15 cellular contexts compared by ENCODE assay signal in genomic region chr1:213061263-213061662, GRCh38. TPM values are rescaled to one million over a fixed set of nuclear protein-coding genes. Genes with fewer than 3 reads are reported as not detected.
A peak's percentile ranks its signal among the peaks of the same experiment; 100 is the strongest.
DNase-seq lines count a peak whose midpoint lies in the region; ATAC-seq and TF ChIP-seq lines count a peak whose summit lies in the region.
"Had no signal": no experiment of that assay in that cellular context is flagged by ENCODE, and none has a peak within 500 bp of the region (broad histone marks: within the 10 kb centered on the region; RNA-seq: fewer than 3 reads in every experiment).

No MANE protein-coding gene starts in this region.

- H3K4me1 Mint-ChIP-seq in Caco-2 (ENCODE audit: low read depth, unreplicated experiment) (peaks cover 7% of the 10 kb centered on the region), GM23338 (peaks cover 23% of the 10 kb centered on the region), endodermal cell (peaks cover 31% of the 10 kb centered on the region)
- peaks cover 20% of the 10 kb centered on the region for H3K4me1 Mint-ChIP-seq in CD4-positive, alpha-beta T cell (ENCODE audit: low read depth)

- WGBS in endodermal cell (ENCODE audit: insufficient coverage in 1 of 2, insufficient read length in 1 of 2), 2 experiments, result 95% methylated on average over 1 of the region's 1 CpG; no CpG with 5 or more reads in 1 of the 2 experiments

- intact Hi-C loops in Caco-2 (cut with micrococcal nuclease; ENCODE audit: unreplicated experiment), result loop anchor here (1.0 kb wide), 1 partner anchor 10 kb away; the partner anchor contains the start of gene RPS6KC1
- intact Hi-C loops in CD4-positive, alpha-beta T cell (cut with DNase I, micrococcal nuclease), result no loop called here

- TF ChIP-seq CTCF in Caco-2 (IDR thresholded peaks at IDR 0.05; ENCODE audit: insufficient read depth in 1 of 2, low read depth in 1 of 2, low read length in 1 of 2, severe bottlenecking in 1 of 2, unreplicated experiment in 1 of 2) (peak; percentile 26 to 36), GM23338 (conservative IDR thresholded peaks at IDR 0.05; ENCODE audit: low read depth in 2 of 2) (peak; percentile 41 to 51), endodermal cell (conservative IDR thresholded peaks at IDR 0.05) (peak; percentile 53)
- no peak for TF ChIP-seq CTCF in CD4-positive, alpha-beta T cell (IDR thresholded peaks at IDR 0.05)

- peaks cover 6% of the 10 kb centered on the region; the same call in 1 of the 2 replicates for H4K20me1 ChIP-seq in GM23338 (replicated peaks; ENCODE audit: insufficient read depth)

- no peak for DNase-seq in Caco-2
- DNase-seq in GM23338 (ENCODE audit: low spot score), result peak; percentile 43
- peak; percentile 56 for DNase-seq in NCI-H510A (lab: John Stamatoyannopoulos, UW)
- DNase-seq in endodermal cell, result peak; percentile 65
- no peak for DNase-seq in stimulated activated CD4-positive, alpha-beta T cell treated with anti-CD3 and anti-CD28 coated beads, Interleukin-2, amount 100 ng/mL, for 24 hours
- DNase-seq in CD4-positive, alpha-beta T cell, result no peak
- DNase-seq: activated naive CD4-positive, alpha-beta T cell treated with Interleukin-2 at 50 U/mL for 16 hours; head of caudate nucleus; midbrain; retina; Right ventricle myocardium superior had no signal

- H3K4me3 ChIP-seq in Caco-2 (ENCODE audit: low read depth, low read length) (no peak overlapping the region), GM23338 (no peak overlapping the region), endodermal cell (ENCODE audit: low read length) (no peak overlapping the region)

- no TSS peak for BruUV-seq in Caco-2 (replicated peaks; lab: Mats Ljungman, UMichigan)

- H3K27me3 ChIP-seq in Caco-2 (replicated peaks; ENCODE audit: control insufficient read depth, insufficient read depth, low read length) (no peaks in the 10 kb centered on the region), GM23338 (ENCODE audit: insufficient read depth) (no peaks in the 10 kb centered on the region), endodermal cell (ENCODE audit: control insufficient read depth, insufficient read depth, low read length, poor library complexity, severe bottlenecking) (no peaks in the 10 kb centered on the region)
- H3K27me3 ChIP-seq in CD4-positive, alpha-beta T cell (ENCODE audit: control insufficient read depth, insufficient read depth, low read length), result no peaks in the 10 kb centered on the region

- H3K27ac ChIP-seq in GM23338 (ENCODE audit: low read depth) (no peak overlapping the region), endodermal cell (ENCODE audit: low read depth, low read length) (no peak overlapping the region)
- no peak overlapping the region for H3K27ac ChIP-seq in CD4-positive, alpha-beta T cell (ENCODE audit: low read depth, low read length)

- H3F3A ChIP-seq in GM23338 (replicated peaks; ENCODE audit: low read depth), result no peaks in the 10 kb centered on the region

- H3K27me3 Mint-ChIP-seq in Caco-2 (ENCODE audit: insufficient read depth, unreplicated experiment) (no peaks in the 10 kb centered on the region), GM23338 (ENCODE audit: insufficient read depth, low read depth, poor library complexity) (peaks cover 1% of the 10 kb centered on the region), endodermal cell (ENCODE audit: insufficient read depth) (no peaks in the 10 kb centered on the region)
- H3K27me3 Mint-ChIP-seq in CD4-positive, alpha-beta T cell, result no peaks in the 10 kb centered on the region
- H3K27me3 Mint-ChIP-seq: B cell, brain had no signal

- no peak overlapping the region for H3K4me2 ChIP-seq in GM23338

- H3K4me1 ChIP-seq in Caco-2, result 0 out of 2 replicates have a peak, but pooled peaks cover 2% of the 10 kb centered on the region
- H3K4me1 ChIP-seq in GM23338 (ENCODE audit: insufficient read depth), result peaks cover 7% of the 10 kb centered on the region
- H3K4me1 ChIP-seq in endodermal cell (ENCODE audit: control insufficient read depth, insufficient read depth, low read length), result peaks cover 10% of the 10 kb centered on the region

- ATAC-seq in GM23338 (peak; percentile 79), GM21423 (IDR thresholded peaks at IDR 0.05; ENCODE audit: unreplicated experiment) (no peak)
- ATAC-seq in CD4-positive, alpha-beta T cell (ENCODE audit: poor library complexity), result no peak

- no peaks in the 10 kb centered on the region for H3K9me3 Mint-ChIP-seq in Caco-2 (ENCODE audit: unreplicated experiment)
- H3K9me3 Mint-ChIP-seq in GM23338, result peaks cover 5% of the 10 kb centered on the region; the same call in 2 of the 3 replicates
- peaks cover 9% of the 10 kb centered on the region for H3K9me3 Mint-ChIP-seq in endodermal cell
- no peaks in the 10 kb centered on the region for H3K9me3 Mint-ChIP-seq in CD4-positive, alpha-beta T cell

- H3K9me2 ChIP-seq in GM23338 (ENCODE audit: insufficient read depth), result no peaks in the 10 kb centered on the region

- H3K36me3 ChIP-seq in Caco-2 (ENCODE audit: control insufficient read depth, insufficient read depth, low read length) (no peaks in the 10 kb centered on the region), GM23338 (ENCODE audit: insufficient read depth) (no peaks in the 10 kb centered on the region), endodermal cell (ENCODE audit: control insufficient read depth, insufficient read depth, low read length) (peaks cover 5% of the 10 kb centered on the region)

- no peaks in the 10 kb centered on the region for H3K36me3 Mint-ChIP-seq in Caco-2 (ENCODE audit: insufficient read depth, unreplicated experiment)
- H3K36me3 Mint-ChIP-seq in GM23338 (ENCODE audit: low read depth), result peaks cover 3% of the 10 kb centered on the region; the same call in 1 of the 3 replicates
- peaks cover 4% of the 10 kb centered on the region for H3K36me3 Mint-ChIP-seq in endodermal cell (ENCODE audit: low read depth)
- peaks cover 7% of the 10 kb centered on the region for H3K36me3 Mint-ChIP-seq in CD4-positive, alpha-beta T cell (ENCODE audit: low read depth)

- no peak overlapping the region for H3K9ac ChIP-seq in endodermal cell (ENCODE audit: extremely low read depth, low read length, poor library complexity, severe bottlenecking)

- peaks cover 67% of the 10 kb centered on the region for H3K79me2 ChIP-seq in GM23338 (replicated peaks; ENCODE audit: insufficient read depth)

- CTCF ChIA-PET in Caco-2 (lab: Charles Lee), result no interaction called here
- CTCF ChIA-PET in CD4-positive, alpha-beta T cell (lab: Charles Lee), result no interaction called here

- H3K27ac Mint-ChIP-seq in Caco-2 (ENCODE audit: unreplicated experiment) (no peak overlapping the region), GM23338 (no peak overlapping the region), endodermal cell (no peak overlapping the region)
- H3K27ac Mint-ChIP-seq in CD4-positive, alpha-beta T cell, result no peak overlapping the region
- H3K27ac Mint-ChIP-seq: B cell; brain; T-helper 2 cell treated with Interferon-gamma antibody and Interleukin-4, amounts not matched to agents 5 μg/mL and 100 μg/mL, for 36 hours had no signal

- no peak overlapping the region for H3K4me3 Mint-ChIP-seq in Caco-2 (ENCODE audit: unreplicated experiment)
- no peak overlapping the region for H3K4me3 Mint-ChIP-seq in GM23338
- H3K4me3 Mint-ChIP-seq in endodermal cell, result no peak overlapping the region
- H3K4me3 Mint-ChIP-seq in CD4-positive, alpha-beta T cell, result no peak overlapping the region
- H3K4me3 Mint-ChIP-seq: B cell; brain; T-helper 2 cell treated with Interferon-gamma antibody and Interleukin-4, amounts not matched to agents 5 μg/mL and 100 μg/mL, for 36 hours had no signal

- H2AFZ ChIP-seq in GM23338, result no peak overlapping the region

- H3K9me3 ChIP-seq in Caco-2, result peaks cover 5% of the 10 kb centered on the region
- H3K9me3 ChIP-seq in endodermal cell (ENCODE audit: control insufficient read depth, low read length), result peaks cover 16% of the 10 kb centered on the region
- no peaks in the 10 kb centered on the region for H3K9me3 ChIP-seq in CD4-positive, alpha-beta T cell (ENCODE audit: control insufficient read depth, low read length)

- POLR2A ChIA-PET in Caco-2 (lab: Charles Lee), result no interaction called here
- POLR2A ChIA-PET in CD4-positive, alpha-beta T cell (lab: Charles Lee), result no interaction called here

TF ChIP-seq in GM23338, 12 proteins besides CTCF, POLR2A, EP300 and RAD21 (continues in another document):
- no peak for TF ChIP-seq STAT1 (IDR thresholded peaks at IDR 0.05; ENCODE audit: unreplicated experiment)
- TF ChIP-seq REST (IDR thresholded peaks at IDR 0.05; ENCODE audit: unreplicated experiment), result no peak

RNA-seq across cellular contexts. Expression of gene RPS6KC1, which starts 10.2 kb away (rescaled TPM):
- total RNA-seq in Caco-2 (2022) (16.4 and 18.8 TPM in 2 replicates), endodermal cell (10 to 100 TPM; 31.4 to 36.3 TPM)
- 21.1 and 24.9 TPM in 2 replicates for total RNA-seq in GM23338 (2014; rRNA removed; shearing (Covaris generic))
- 6.2 and 7.9 TPM in 2 replicates for polyA plus RNA-seq in GM23338 (2016; fragmentation: Nextera tagmentation; extraction: Ambion mirVana)
- polyA plus RNA-seq in endodermal cell (2013, experiment 1 of 2), result 16.3 TPM
- 18.6 TPM for polyA plus RNA-seq in endodermal cell (2013, experiment 2 of 2)
- total RNA-seq in CD4-positive, alpha-beta T cell, result 1 to 10 TPM; 6.2 to 7.0 TPM

RNA-seq across cellular contexts. Expression of gene ANGEL2, which starts 45.6 kb away (rescaled TPM):
- 33.8 and 34.8 TPM in 2 replicates for total RNA-seq in Caco-2 (2022)
- total RNA-seq in GM23338 (2014; rRNA removed; shearing (Covaris generic)), result 49.6 and 54.3 TPM in 2 replicates
- polyA plus RNA-seq in GM23338 (2016; fragmentation: Nextera tagmentation; extraction: Ambion mirVana), result 14.6 and 15.2 TPM in 2 replicates
- total RNA-seq in endodermal cell, result 10 to 100 TPM; 55.8 to 60.4 TPM
- 29.9 TPM for polyA plus RNA-seq in endodermal cell (2013, experiment 1 of 2)
- polyA plus RNA-seq in endodermal cell (2013, experiment 2 of 2), result 31.7 TPM
- total RNA-seq in CD4-positive, alpha-beta T cell, result 10 to 100 TPM; 53.0 to 56.2 TPM

Comparison
In these comparisons a context has a peak if more than half of its experiments do, and no peak if none do; other contexts are left out.
1. DNase-seq: peak in GM23338 (single experiment), NCI-H510A (single experiment) and endodermal cell (single experiment); none in Caco-2 (0 of 2), stimulated activated CD4-positive, alpha-beta T cell treated with anti-CD3 and anti-CD28 coated beads, Interleukin-2, amount 100 ng/mL, for 24 hours (0 of 2) and CD4-positive, alpha-beta T cell (0 of 10).